In genomic region chr11:119262668-119263351, GRCh38 we compare ENCODE assay signal across 1 cellular context.
TF ChIP-seq lines count a peak whose summit lies in the region.

No MANE protein-coding gene starts in this region.

TF ChIP-seq in HepG2, 621 proteins besides CTCF, POLR2A, EP300 and RAD21:
- TF ChIP-seq ZNF333 (CRISPR knock-in tag; IDR thresholded peaks at IDR 0.05; ENCODE audit: borderline replicate concordance): no peak
- TF ChIP-seq ZNF674 (CRISPR knock-in tag; IDR thresholded peaks at IDR 0.05; ENCODE audit: low read depth): no peak
- no peak for TF ChIP-seq MAF1 (CRISPR knock-in tag; IDR thresholded peaks at IDR 0.05; ENCODE audit: borderline replicate concordance)
- no peak for TF ChIP-seq THAP11 (CRISPR knock-in tag; IDR thresholded peaks at IDR 0.05)
- TF ChIP-seq, protein P1, sequence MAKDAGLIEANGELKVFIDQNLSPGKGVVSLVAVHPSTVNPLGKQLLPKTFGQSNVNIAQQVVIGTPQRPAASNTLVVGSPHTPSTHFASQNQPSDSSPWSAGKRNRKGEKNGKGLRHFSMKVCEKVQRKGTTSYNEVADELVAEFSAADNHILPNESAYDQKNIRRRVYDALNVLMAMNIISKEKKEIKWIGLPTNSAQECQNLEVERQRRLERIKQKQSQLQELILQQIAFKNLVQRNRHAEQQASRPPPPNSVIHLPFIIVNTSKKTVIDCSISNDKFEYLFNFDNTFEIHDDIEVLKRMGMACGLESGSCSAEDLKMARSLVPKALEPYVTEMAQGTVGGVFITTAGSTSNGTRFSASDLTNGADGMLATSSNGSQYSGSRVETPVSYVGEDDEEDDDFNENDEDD (CRISPR knock-in tag; IDR thresholded peaks at IDR 0.05; ENCODE audit: borderline replicate concordance): no peak
- TF ChIP-seq FOXJ3 (CRISPR knock-in tag; IDR thresholded peaks at IDR 0.05; ENCODE audit: borderline replicate concordance): no peak
- TF ChIP-seq KDM2A (CRISPR knock-in tag; IDR thresholded peaks at IDR 0.05; ENCODE audit: borderline replicate concordance, low read depth): no peak
- no peak for TF ChIP-seq RORA (CRISPR knock-in tag; IDR thresholded peaks at IDR 0.05)
- TF ChIP-seq ZBTB43 (CRISPR knock-in tag; conservative IDR thresholded peaks at IDR 0.05): no peak
- TF ChIP-seq KLF11 (CRISPR knock-in tag; IDR thresholded peaks at IDR 0.05): no peak
- TF ChIP-seq ZNF563 (CRISPR knock-in tag; IDR thresholded peaks at IDR 0.05): no peak
- TF ChIP-seq ZNF546 (CRISPR knock-in tag; conservative IDR thresholded peaks at IDR 0.05): no peak
- TF ChIP-seq, protein P2, sequence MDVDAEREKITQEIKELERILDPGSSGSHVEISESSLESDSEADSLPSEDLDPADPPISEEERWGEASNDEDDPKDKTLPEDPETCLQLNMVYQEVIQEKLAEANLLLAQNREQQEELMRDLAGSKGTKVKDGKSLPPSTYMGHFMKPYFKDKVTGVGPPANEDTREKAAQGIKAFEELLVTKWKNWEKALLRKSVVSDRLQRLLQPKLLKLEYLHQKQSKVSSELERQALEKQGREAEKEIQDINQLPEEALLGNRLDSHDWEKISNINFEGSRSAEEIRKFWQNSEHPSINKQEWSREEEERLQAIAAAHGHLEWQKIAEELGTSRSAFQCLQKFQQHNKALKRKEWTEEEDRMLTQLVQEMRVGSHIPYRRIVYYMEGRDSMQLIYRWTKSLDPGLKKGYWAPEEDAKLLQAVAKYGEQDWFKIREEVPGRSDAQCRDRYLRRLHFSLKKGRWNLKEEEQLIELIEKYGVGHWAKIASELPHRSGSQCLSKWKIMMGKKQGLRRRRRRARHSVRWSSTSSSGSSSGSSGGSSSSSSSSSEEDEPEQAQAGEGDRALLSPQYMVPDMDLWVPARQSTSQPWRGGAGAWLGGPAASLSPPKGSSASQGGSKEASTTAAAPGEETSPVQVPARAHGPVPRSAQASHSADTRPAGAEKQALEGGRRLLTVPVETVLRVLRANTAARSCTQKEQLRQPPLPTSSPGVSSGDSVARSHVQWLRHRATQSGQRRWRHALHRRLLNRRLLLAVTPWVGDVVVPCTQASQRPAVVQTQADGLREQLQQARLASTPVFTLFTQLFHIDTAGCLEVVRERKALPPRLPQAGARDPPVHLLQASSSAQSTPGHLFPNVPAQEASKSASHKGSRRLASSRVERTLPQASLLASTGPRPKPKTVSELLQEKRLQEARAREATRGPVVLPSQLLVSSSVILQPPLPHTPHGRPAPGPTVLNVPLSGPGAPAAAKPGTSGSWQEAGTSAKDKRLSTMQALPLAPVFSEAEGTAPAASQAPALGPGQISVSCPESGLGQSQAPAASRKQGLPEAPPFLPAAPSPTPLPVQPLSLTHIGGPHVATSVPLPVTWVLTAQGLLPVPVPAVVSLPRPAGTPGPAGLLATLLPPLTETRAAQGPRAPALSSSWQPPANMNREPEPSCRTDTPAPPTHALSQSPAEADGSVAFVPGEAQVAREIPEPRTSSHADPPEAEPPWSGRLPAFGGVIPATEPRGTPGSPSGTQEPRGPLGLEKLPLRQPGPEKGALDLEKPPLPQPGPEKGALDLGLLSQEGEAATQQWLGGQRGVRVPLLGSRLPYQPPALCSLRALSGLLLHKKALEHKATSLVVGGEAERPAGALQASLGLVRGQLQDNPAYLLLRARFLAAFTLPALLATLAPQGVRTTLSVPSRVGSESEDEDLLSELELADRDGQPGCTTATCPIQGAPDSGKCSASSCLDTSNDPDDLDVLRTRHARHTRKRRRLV (CRISPR knock-in tag; IDR thresholded peaks at IDR 0.05): no peak
- TF ChIP-seq, protein P3, sequence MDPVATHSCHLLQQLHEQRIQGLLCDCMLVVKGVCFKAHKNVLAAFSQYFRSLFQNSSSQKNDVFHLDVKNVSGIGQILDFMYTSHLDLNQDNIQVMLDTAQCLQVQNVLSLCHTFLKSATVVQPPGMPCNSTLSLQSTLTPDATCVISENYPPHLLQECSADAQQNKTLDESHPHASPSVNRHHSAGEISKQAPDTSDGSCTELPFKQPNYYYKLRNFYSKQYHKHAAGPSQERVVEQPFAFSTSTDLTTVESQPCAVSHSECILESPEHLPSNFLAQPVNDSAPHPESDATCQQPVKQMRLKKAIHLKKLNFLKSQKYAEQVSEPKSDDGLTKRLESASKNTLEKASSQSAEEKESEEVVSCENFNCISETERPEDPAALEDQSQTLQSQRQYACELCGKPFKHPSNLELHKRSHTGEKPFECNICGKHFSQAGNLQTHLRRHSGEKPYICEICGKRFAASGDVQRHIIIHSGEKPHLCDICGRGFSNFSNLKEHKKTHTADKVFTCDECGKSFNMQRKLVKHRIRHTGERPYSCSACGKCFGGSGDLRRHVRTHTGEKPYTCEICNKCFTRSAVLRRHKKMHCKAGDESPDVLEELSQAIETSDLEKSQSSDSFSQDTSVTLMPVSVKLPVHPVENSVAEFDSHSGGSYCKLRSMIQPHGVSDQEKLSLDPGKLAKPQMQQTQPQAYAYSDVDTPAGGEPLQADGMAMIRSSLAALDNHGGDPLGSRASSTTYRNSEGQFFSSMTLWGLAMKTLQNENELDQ (CRISPR knock-in tag; IDR thresholded peaks at IDR 0.05; ENCODE audit: borderline replicate concordance): no peak
- no peak for TF ChIP-seq ZBTB3 (CRISPR knock-in tag; IDR thresholded peaks at IDR 0.05; ENCODE audit: borderline replicate concordance, low read depth)
